Comparison of ENCODE assay signal across 1 cellular context in genomic region chr14:101809671-101810514, GRCh38.
TF ChIP-seq lines count a peak whose summit lies in the region.

No MANE protein-coding gene starts in this region.

TF ChIP-seq in K562, 482 proteins besides CTCF, POLR2A, EP300 and RAD21 (continued from another document and continues in another):
- TF ChIP-seq, protein P1, sequence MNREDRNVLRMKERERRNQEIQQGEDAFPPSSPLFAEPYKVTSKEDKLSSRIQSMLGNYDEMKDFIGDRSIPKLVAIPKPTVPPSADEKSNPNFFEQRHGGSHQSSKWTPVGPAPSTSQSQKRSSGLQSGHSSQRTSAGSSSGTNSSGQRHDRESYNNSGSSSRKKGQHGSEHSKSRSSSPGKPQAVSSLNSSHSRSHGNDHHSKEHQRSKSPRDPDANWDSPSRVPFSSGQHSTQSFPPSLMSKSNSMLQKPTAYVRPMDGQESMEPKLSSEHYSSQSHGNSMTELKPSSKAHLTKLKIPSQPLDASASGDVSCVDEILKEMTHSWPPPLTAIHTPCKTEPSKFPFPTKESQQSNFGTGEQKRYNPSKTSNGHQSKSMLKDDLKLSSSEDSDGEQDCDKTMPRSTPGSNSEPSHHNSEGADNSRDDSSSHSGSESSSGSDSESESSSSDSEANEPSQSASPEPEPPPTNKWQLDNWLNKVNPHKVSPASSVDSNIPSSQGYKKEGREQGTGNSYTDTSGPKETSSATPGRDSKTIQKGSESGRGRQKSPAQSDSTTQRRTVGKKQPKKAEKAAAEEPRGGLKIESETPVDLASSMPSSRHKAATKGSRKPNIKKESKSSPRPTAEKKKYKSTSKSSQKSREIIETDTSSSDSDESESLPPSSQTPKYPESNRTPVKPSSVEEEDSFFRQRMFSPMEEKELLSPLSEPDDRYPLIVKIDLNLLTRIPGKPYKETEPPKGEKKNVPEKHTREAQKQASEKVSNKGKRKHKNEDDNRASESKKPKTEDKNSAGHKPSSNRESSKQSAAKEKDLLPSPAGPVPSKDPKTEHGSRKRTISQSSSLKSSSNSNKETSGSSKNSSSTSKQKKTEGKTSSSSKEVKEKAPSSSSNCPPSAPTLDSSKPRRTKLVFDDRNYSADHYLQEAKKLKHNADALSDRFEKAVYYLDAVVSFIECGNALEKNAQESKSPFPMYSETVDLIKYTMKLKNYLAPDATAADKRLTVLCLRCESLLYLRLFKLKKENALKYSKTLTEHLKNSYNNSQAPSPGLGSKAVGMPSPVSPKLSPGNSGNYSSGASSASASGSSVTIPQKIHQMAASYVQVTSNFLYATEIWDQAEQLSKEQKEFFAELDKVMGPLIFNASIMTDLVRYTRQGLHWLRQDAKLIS (CRISPR knock-in tag; IDR thresholded peaks at IDR 0.05) = 0 out of 2 replicates have a peak, but pooled peaks have one; percentile 58
- TF ChIP-seq ZNF444 (CRISPR knock-in tag; IDR thresholded peaks at IDR 0.05) (no peak), SRSF1 (IDR thresholded peaks at IDR 0.05; ENCODE audit: low read depth, low read length) (no peak), CREB3 (tag; conservative IDR thresholded peaks at IDR 0.05; ENCODE audit: low read depth) (no peak), ARID1B (IDR thresholded peaks at IDR 0.05) (0 out of 2 replicates have a peak, but pooled peaks have one; percentile 14), GTF3C2 (IDR thresholded peaks at IDR 0.05; ENCODE audit: borderline replicate concordance, extremely low read depth, insufficient read length) (no peak), ETV6 (IDR thresholded peaks at IDR 0.05; ENCODE audit: borderline replicate concordance in 1 of 2, low read depth in 2 of 2, low read length in 1 of 2) (no peak), ETV6 (CRISPR knock-in tag; IDR thresholded peaks at IDR 0.05; ENCODE audit: borderline replicate concordance) (no peak), CREB1 (IDR thresholded peaks at IDR 0.05) (peak; percentile 66), CREB1 (CRISPR knock-in tag; IDR thresholded peaks at IDR 0.05) (peak; percentile 46; the same call in 1 of the 2 replicates), KDM4B (IDR thresholded peaks at IDR 0.05; ENCODE audit: borderline replicate concordance in 2 of 2, low read depth in 1 of 2) (no peak), ZNF431 (CRISPR knock-in tag; IDR thresholded peaks at IDR 0.05) (no peak), E4F1 (CRISPR knock-in tag; IDR thresholded peaks at IDR 0.05; ENCODE audit: borderline replicate concordance) (no peak), RERE (CRISPR knock-in tag; IDR thresholded peaks at IDR 0.05; ENCODE audit: borderline replicate concordance) (no peak), ERF (CRISPR knock-in tag; IDR thresholded peaks at IDR 0.05) (no peak), MCM5 (IDR thresholded peaks at IDR 0.05; ENCODE audit: low read depth) (no peak), NFE2L1 (tag; IDR thresholded peaks at IDR 0.05; ENCODE audit: borderline replicate concordance, low read depth) (no peak), RUNX1 (IDR thresholded peaks at IDR 0.05; ENCODE audit: low read depth) (no peak), NFE2 (IDR thresholded peaks at IDR 0.05; ENCODE audit: low read depth) (0 out of 2 replicates have a peak, but pooled peaks have one; percentile 3), YY1 (IDR thresholded peaks at IDR 0.05; ENCODE audit: borderline replicate concordance in 1 of 3, control insufficient read depth in 1 of 3, extremely low read depth in 1 of 3, insufficient read depth in 3 of 3, insufficient read length in 1 of 3, insufficient replicate concordance in 2 of 3, low read depth in 1 of 3, low read length in 2 of 3) (peak in 2 of 3 experiments; percentile 51 to 85), ZNF347 (CRISPR knock-in tag; IDR thresholded peaks at IDR 0.05; ENCODE audit: low read depth) (no peak), CC2D1A (IDR thresholded peaks at IDR 0.05) (no peak), NR3C1 (CRISPR knock-in tag; IDR thresholded peaks at IDR 0.05) (no peak), KLF10 (CRISPR knock-in tag; IDR thresholded peaks at IDR 0.05) (no peak), PTRF (tag; IDR thresholded peaks at IDR 0.05) (no peak), GABPA (tag; conservative IDR thresholded peaks at IDR 0.05; ENCODE audit: low read depth) (peak; percentile 69), MYBL2 (IDR thresholded peaks at IDR 0.05; ENCODE audit: low read depth) (peak; percentile 78), MYBL2 (CRISPR knock-in tag; IDR thresholded peaks at IDR 0.05; ENCODE audit: borderline replicate concordance) (no peak), C11orf30 (IDR thresholded peaks at IDR 0.05; ENCODE audit: low read depth) (0 out of 2 replicates have a peak, but pooled peaks have one; percentile 3), KAT7 (CRISPR knock-in tag; IDR thresholded peaks at IDR 0.05; ENCODE audit: borderline replicate concordance) (0 out of 2 replicates have a peak, but pooled peaks have one; percentile 86)
- TF ChIP-seq, protein P2, sequence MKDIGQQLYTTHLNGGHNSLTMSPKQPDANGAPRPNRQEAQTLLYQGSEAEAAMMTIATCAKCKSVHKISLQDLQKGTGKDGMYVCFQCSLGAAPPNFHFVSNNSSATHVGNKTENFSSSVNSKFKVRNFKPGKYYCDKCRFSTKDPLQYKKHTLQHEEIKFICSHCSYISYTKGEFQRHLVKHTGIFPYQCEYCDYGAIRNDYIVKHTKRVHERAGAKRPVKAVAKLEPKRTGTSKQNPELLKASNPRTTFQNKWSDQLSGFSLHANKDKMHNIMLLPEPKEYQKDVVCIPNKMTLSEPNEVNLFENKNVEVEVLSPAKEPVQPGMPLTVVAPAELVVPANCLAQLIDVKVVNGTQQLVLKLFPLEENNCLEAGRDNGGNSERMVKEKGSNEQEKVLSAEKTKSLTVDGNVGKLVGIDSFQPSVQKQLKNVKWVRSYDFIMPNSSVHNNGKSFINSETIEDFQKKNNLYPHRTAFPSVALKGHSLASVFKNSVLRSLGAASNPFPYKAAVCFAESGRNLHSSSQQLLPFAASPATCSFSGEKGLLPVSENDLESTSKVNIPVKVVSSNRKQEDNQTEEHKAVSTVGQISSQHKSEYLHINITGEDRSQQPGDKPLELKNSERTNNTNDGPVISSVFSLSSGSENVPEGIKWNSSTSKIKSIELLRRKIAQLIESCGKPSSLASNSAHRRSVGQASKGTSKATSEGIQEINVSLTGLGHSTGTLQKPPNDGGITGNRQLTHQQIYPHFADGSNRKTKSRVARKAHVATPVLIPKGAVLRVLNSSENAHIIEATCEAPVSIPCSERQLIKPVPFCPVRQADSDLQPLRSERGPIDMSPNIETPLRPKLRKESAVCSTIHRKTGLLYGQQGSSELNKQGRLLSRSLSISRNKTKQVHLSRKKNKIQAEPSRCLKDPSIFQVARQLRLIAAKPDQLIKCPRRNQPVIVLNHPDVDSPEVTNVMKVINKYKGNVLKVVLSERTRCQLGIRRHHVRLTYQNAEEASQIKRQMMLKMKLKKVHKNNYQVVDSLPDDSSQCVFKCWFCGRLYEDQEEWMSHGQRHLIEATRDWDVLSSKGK (CRISPR knock-in tag; IDR thresholded peaks at IDR 0.05) = no peak
- TF ChIP-seq, protein P3, sequence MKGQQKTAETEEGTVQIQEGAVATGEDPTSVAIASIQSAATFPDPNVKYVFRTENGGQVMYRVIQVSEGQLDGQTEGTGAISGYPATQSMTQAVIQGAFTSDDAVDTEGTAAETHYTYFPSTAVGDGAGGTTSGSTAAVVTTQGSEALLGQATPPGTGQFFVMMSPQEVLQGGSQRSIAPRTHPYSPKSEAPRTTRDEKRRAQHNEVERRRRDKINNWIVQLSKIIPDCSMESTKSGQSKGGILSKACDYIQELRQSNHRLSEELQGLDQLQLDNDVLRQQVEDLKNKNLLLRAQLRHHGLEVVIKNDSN (CRISPR knock-in tag; IDR thresholded peaks at IDR 0.05) = no peak
- TF ChIP-seq, protein P4, sequence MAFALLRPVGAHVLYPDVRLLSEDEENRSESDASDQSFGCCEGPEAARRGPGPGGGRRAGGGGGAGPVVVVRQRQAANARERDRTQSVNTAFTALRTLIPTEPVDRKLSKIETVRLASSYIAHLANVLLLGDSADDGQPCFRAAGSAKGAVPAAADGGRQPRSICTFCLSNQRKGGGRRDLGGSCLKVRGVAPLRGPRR (CRISPR knock-in tag; IDR thresholded peaks at IDR 0.05) = no peak
